Comparison of ENCODE assay signal across 23 cellular contexts in the genomic region with DNA sequence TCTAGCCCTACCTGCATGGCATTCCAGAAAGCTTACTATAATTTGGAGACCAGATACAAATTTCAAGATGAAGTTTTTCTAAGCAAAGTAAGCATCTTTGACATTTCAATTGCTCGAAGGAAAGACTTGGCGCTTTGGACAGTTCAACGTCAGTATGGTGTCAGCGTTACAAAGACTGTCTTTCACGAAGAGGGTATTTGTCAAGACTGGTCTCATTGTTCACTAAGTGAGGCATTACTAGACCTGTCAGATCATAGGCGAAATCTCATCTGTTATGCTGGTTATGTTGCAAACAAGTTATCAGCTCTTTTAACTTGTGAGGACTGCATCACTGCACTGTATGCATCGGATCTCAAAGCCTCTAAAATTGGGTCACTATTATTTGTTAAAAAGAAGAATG. TPM values are rescaled to one million over a fixed set of nuclear protein-coding genes. Genes with fewer than 3 reads are reported as not detected.
DNase-seq lines count a peak whose midpoint lies in the region; ATAC-seq, FAIRE-seq and TF ChIP-seq lines count a peak whose summit lies in the region.
"Had no signal": no experiment of that assay in that cellular context is flagged by ENCODE, and none has a peak within 500 bp of the region (broad histone marks: within the 10 kb centered on the region; RNA-seq: fewer than 3 reads in every experiment).

No MANE protein-coding gene starts in this region.

- no peak for TF ChIP-seq POLR2A in GM12891 (IDR thresholded peaks at IDR 0.05; ENCODE audit: low read depth, low read length)

- peak overlapping the region in 34 of 59 donors; percentile 1 to 52 (median 25) for H3K4me3 ChIP-seq in dorsolateral prefrontal cortex
- no peak overlapping the region for H3K4me3 ChIP-seq in naive thymus-derived CD4-positive, alpha-beta T cell (ENCODE audit: low read length)
- H3K4me3 ChIP-seq: BLaER1 treated with 17β-estradiol and CSF1 and Interleukin-3, amounts not matched to agents 10 nM and 100 nM; GM12878; PC-9; SJSA1 had no signal

- no peaks in the 10 kb centered on the region for H3K27me3 ChIP-seq in dorsolateral prefrontal cortex
- no peaks in the 10 kb centered on the region for H3K27me3 ChIP-seq in layer of hippocampus (ENCODE audit: control insufficient read depth, insufficient read depth, low read length)
- H3K27me3 ChIP-seq in naive thymus-derived CD4-positive, alpha-beta T cell (ENCODE audit: control insufficient read depth in 2 of 2, insufficient read depth in 2 of 2, low read length in 2 of 2) = no peaks in the 10 kb centered on the region
- H3K27me3 ChIP-seq: BLaER1 treated with 17β-estradiol and CSF1 and Interleukin-3, amounts not matched to agents 10 nM and 100 nM; SJSA1 had no signal

- intact Hi-C loops in dorsolateral prefrontal cortex (cut with DNase I) = no loop called here
- intact Hi-C loops in naive thymus-derived CD4-positive, alpha-beta T cell (cut with micrococcal nuclease) = no loop called here

- peak in 1 of 56 donors; percentile 17 for TF ChIP-seq CTCF in dorsolateral prefrontal cortex (IDR thresholded peaks at IDR 0.05 in 54 of 56, conservative IDR thresholded peaks at IDR 0.05 in 2 of 56; ENCODE audit: low read depth in 1 of 56, partially characterized antibody in 56 of 56)

- no peak overlapping the region for H3K4me3 Mint-ChIP-seq in naive thymus-derived CD4-positive, alpha-beta T cell
- H3K4me3 Mint-ChIP-seq: CD4-positive, alpha-beta T cell had no signal

- POLR2A ChIA-PET in naive thymus-derived CD4-positive, alpha-beta T cell (lab: Charles Lee) = no interaction called here

- no peaks in the 10 kb centered on the region for H3K4me1 Mint-ChIP-seq in naive thymus-derived CD4-positive, alpha-beta T cell

- no peak for ATAC-seq in GM19324 (IDR thresholded peaks at IDR 0.05; ENCODE audit: low FRiP score, unreplicated experiment)
- ATAC-seq in naive thymus-derived CD4-positive, alpha-beta T cell = no peak
- ATAC-seq in GM19397 (IDR thresholded peaks at IDR 0.05; ENCODE audit: unreplicated experiment) = no peak
- no peak for ATAC-seq in GM21360 (IDR thresholded peaks at IDR 0.05; ENCODE audit: unreplicated experiment)
- ATAC-seq: GM12878, Right ventricle myocardium inferior had no signal

- DNase-seq in GM12891 (ENCODE audit: insufficient read length, low spot score) = no peak
- DNase-seq in dorsolateral prefrontal cortex = no peak
- peak; percentile 45 for DNase-seq in putamen (ENCODE audit: low spot score)
- no peak for DNase-seq in naive thymus-derived CD4-positive, alpha-beta T cell
- DNase-seq: CD4-positive, alpha-beta T cell; COR-L47; DMS53; H7; NCI-H1048; NCI-H1417; NCI-H1694; NCI-H2029 treated with DMSO at 0.1 percent for 48 hours; NCI-H526 treated with DMSO at 0.1 percent for 48 hours; PC-9 had no signal

- peak; percentile 26 for FAIRE-seq in GM12891 (lab: Jason Lieb, UNC)
- FAIRE-seq: G401.6, GM12878 had no signal

- H3K27ac ChIP-seq in dorsolateral prefrontal cortex (peak overlapping the region in 54 of 59 donors; percentile 5 to 86 (median 64)), layer of hippocampus (ENCODE audit: low read depth, low read length) (peak overlapping the region; percentile 5)
- H3K27ac ChIP-seq in naive thymus-derived CD4-positive, alpha-beta T cell (ENCODE audit: low read depth, low read length) = no peak overlapping the region
- H3K27ac ChIP-seq: BLaER1 treated with 17β-estradiol and CSF1 and Interleukin-3, amounts not matched to agents 10 nM and 100 nM; PC-9; SJSA1 had no signal

- no peaks in the 10 kb centered on the region for H3K27me3 Mint-ChIP-seq in naive thymus-derived CD4-positive, alpha-beta T cell
- H3K27me3 Mint-ChIP-seq: CD4-positive, alpha-beta T cell had no signal

- H3K36me3 Mint-ChIP-seq in naive thymus-derived CD4-positive, alpha-beta T cell = peaks cover 0 to 28% (median 8%) of the 10 kb centered on the region in 5 donors

- no peaks in the 10 kb centered on the region for H3K4me1 ChIP-seq in naive thymus-derived CD4-positive, alpha-beta T cell (ENCODE audit: control insufficient read depth in 2 of 2, insufficient read depth in 2 of 2, low read length in 2 of 2)
- H3K4me1 ChIP-seq: BLaER1 treated with 17β-estradiol and CSF1 and Interleukin-3, amounts not matched to agents 10 nM and 100 nM; SJSA1 had no signal

- peaks cover 0 to 9% (median 0%) of the 10 kb centered on the region in 3 experiments for H3K36me3 ChIP-seq in naive thymus-derived CD4-positive, alpha-beta T cell (ENCODE audit: control insufficient read depth in 2 of 3, insufficient read depth in 3 of 3, low read length in 3 of 3)

- no peak overlapping the region for H3K27ac Mint-ChIP-seq in naive thymus-derived CD4-positive, alpha-beta T cell
- H3K27ac Mint-ChIP-seq: CD4-positive, alpha-beta T cell had no signal

- CTCF ChIA-PET in naive thymus-derived CD4-positive, alpha-beta T cell (lab: Charles Lee) = no interaction called here

- H3K9me3 ChIP-seq in naive thymus-derived CD4-positive, alpha-beta T cell (ENCODE audit: control insufficient read depth in 2 of 3, low read length in 3 of 3) = no peaks in the 10 kb centered on the region
- H3K9me3 ChIP-seq: SJSA1 had no signal

- H3K9me3 Mint-ChIP-seq in naive thymus-derived CD4-positive, alpha-beta T cell = no peaks in the 10 kb centered on the region
- H3K9me3 Mint-ChIP-seq: CD4-positive, alpha-beta T cell had no signal

TF ChIP-seq in GM12891, 5 proteins besides CTCF, POLR2A, EP300 and RAD21:
- TF ChIP-seq POU2F2 (IDR thresholded peaks at IDR 0.05; ENCODE audit: low read depth, low read length) = no peak
- TF ChIP-seq TAF1 (IDR thresholded peaks at IDR 0.05; ENCODE audit: low read depth, low read length) = no peak
- TF ChIP-seq POLR2AphosphoS5 (IDR thresholded peaks at IDR 0.05; ENCODE audit: low read depth, low read length) = no peak
- TF ChIP-seq PAX5 (IDR thresholded peaks at IDR 0.05; ENCODE audit: insufficient read depth, low read length, severe bottlenecking) = no peak
- TF ChIP-seq SPI1 (IDR thresholded peaks at IDR 0.05; ENCODE audit: low read depth, low read length) = no peak

RNA-seq across cellular contexts. Expression of a gene that starts 17.6 kb away (rescaled TPM):
- polyA plus RNA-seq in GM12891 (2012; ENCODE audit: low read depth, missing spikeins) = 2.4 TPM
- 10 to 100 TPM in 24 of 120 experiments, 1 to 10 TPM in 96; 4.1 to 16.4 (median 7.3) TPM for total RNA-seq in dorsolateral prefrontal cortex
- total RNA-seq in naive thymus-derived CD4-positive, alpha-beta T cell = 1 to 10 TPM; 2.2 to 4.9 (median 4.4) TPM
- polyA plus RNA-seq in naive thymus-derived CD4-positive, alpha-beta T cell = 1 to 10 TPM; 1.7 to 2.7 TPM

RNA-seq across cellular contexts. Expression of a gene that starts 27.1 kb away (rescaled TPM):
- polyA plus RNA-seq in GM12891 (2012; ENCODE audit: low read depth, missing spikeins) = 96.3 TPM
- total RNA-seq in dorsolateral prefrontal cortex = 100 to 1,000 TPM in 119 of 120 experiments, 10 to 100 TPM in 1; 85.5 to 171 (median 130) TPM
- total RNA-seq in naive thymus-derived CD4-positive, alpha-beta T cell = 100 to 1,000 TPM; 137 to 168 (median 149) TPM
- polyA plus RNA-seq in naive thymus-derived CD4-positive, alpha-beta T cell = 100 to 1,000 TPM; 130 to 136 TPM
